8 cellular contexts compared by ENCODE assay signal in the genomic region with DNA sequence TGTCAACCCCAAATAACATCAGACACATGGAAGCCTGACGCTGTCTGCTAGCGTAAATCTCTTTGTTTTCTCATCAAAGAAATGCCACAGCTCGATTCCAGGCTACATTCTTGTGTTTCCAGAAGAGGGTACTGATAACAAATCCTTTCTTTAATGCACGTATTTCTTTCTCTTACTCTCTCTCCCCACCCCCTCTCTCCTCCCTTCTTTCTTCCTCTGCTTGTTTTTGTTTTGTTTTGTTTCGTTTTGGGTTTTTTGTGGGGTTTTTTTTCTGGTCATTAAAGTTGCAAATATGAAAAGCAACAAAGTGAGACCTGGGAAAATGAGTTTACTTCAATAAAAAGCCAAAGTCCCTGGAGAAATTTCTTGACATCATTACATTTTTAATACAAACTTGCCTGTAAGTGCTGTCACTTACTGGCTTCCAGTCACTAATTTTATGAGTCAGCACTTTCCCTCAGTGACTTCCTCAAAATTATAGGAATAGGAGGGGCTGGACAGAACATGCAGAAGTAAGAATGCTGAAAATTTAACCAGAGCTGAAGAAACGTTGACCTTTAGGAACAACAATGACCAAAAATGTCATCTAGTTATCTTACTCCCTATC.
DNase-seq lines count a peak whose midpoint lies in the region; ATAC-seq, FAIRE-seq and TF ChIP-seq lines count a peak whose summit lies in the region.

No MANE protein-coding gene starts in this region.

- no peaks in the 10 kb centered on the region for H3K4me1 ChIP-seq in right cardiac atrium (ENCODE audit: control insufficient read depth, insufficient read depth, low read length)
- peaks cover 0 to 7% of the 10 kb centered on the region in 2 donors for H3K4me1 ChIP-seq in small intestine (ENCODE audit: control insufficient read depth in 2 of 2, insufficient read depth in 1 of 2, low read depth in 1 of 2, low read length in 1 of 2)

- H3K4me1 Mint-ChIP-seq in activated T-helper 1 cell treated with anti-CD3 and anti-CD28 coated beads, Interleukin-12 subunit alpha, Interleukin-12 subunit beta, Interleukin-2, Interleukin-4 antibody, amounts not matched to agents 30 ng/mL and 10 ng/mL and 1 ng/mL, durations not matched to agents 14 hours and 24 hours and 36 hours (ENCODE audit: low read depth) = peaks cover 57% of the 10 kb centered on the region

- no peaks in the 10 kb centered on the region for H3K36me3 ChIP-seq in MG63
- H3K36me3 ChIP-seq in small intestine (ENCODE audit: control insufficient read depth in 2 of 2, insufficient read depth in 2 of 2, low read length in 2 of 2) = no peaks in the 10 kb centered on the region

- H3K4me3 Mint-ChIP-seq in activated T-helper 1 cell treated with anti-CD3 and anti-CD28 coated beads, Interleukin-12 subunit alpha, Interleukin-12 subunit beta, Interleukin-2, Interleukin-4 antibody, amounts not matched to agents 30 ng/mL and 10 ng/mL and 1 ng/mL, durations not matched to agents 14 hours and 24 hours and 36 hours = peak overlapping the region; percentile 68

- no peak for FAIRE-seq in small intestine (lab: Jason Lieb, UNC)

- H3K27ac ChIP-seq in C4-2B = no peak overlapping the region
- H3K27ac ChIP-seq in right cardiac atrium (ENCODE audit: low read length) = no peak overlapping the region
- H3K27ac ChIP-seq in small intestine (ENCODE audit: low read depth in 1 of 2, low read length in 1 of 2) = no peak overlapping the region

- ATAC-seq in GM18907 (IDR thresholded peaks at IDR 0.05; ENCODE audit: unreplicated experiment) = peak; percentile 60
- peak; percentile 35 to 73 for ATAC-seq in right cardiac atrium
- no peak for ATAC-seq in HG03469 (IDR thresholded peaks at IDR 0.05; ENCODE audit: unreplicated experiment)
- no peak for ATAC-seq in GM21717 (IDR thresholded peaks at IDR 0.05; ENCODE audit: unreplicated experiment)

- DNase-seq in MG63 = no peak
- peak; percentile 18 for DNase-seq in activated T-helper 1 cell treated with anti-CD3 and anti-CD28 coated beads, Interleukin-12 subunit alpha, Interleukin-12 subunit beta, Interleukin-2, Interleukin-4 antibody, amounts not matched to agents 30 ng/mL and 10 ng/mL and 1 ng/mL, durations not matched to agents 14 hours and 24 hours and 36 hours (ENCODE audit: low spot score)
- DNase-seq in right cardiac atrium = no peak
- DNase-seq in small intestine = peak; percentile 34

- H3K9me3 ChIP-seq in MG63 (no peaks in the 10 kb centered on the region), right cardiac atrium (ENCODE audit: control insufficient read depth, low read length) (no peaks in the 10 kb centered on the region), small intestine (ENCODE audit: control insufficient read depth, low read depth) (no peaks in the 10 kb centered on the region)

- peak overlapping the region; percentile 82 for H3K27ac Mint-ChIP-seq in activated T-helper 1 cell treated with anti-CD3 and anti-CD28 coated beads, Interleukin-12 subunit alpha, Interleukin-12 subunit beta, Interleukin-2, Interleukin-4 antibody, amounts not matched to agents 30 ng/mL and 10 ng/mL and 1 ng/mL, durations not matched to agents 14 hours and 24 hours and 36 hours

- peaks cover 28% of the 10 kb centered on the region for H3K27me3 Mint-ChIP-seq in activated T-helper 1 cell treated with anti-CD3 and anti-CD28 coated beads, Interleukin-12 subunit alpha, Interleukin-12 subunit beta, Interleukin-2, Interleukin-4 antibody, amounts not matched to agents 30 ng/mL and 10 ng/mL and 1 ng/mL, durations not matched to agents 14 hours and 24 hours and 36 hours (ENCODE audit: insufficient read depth)

- H3K9me3 Mint-ChIP-seq in activated T-helper 1 cell treated with anti-CD3 and anti-CD28 coated beads, Interleukin-12 subunit alpha, Interleukin-12 subunit beta, Interleukin-2, Interleukin-4 antibody, amounts not matched to agents 30 ng/mL and 10 ng/mL and 1 ng/mL, durations not matched to agents 14 hours and 24 hours and 36 hours = no peaks in the 10 kb centered on the region

- intact Hi-C loops in activated T-helper 1 cell treated with anti-CD3 and anti-CD28 coated beads, Interleukin-12 subunit alpha, Interleukin-12 subunit beta, Interleukin-2, Interleukin-4 antibody, amounts not matched to agents 30 ng/mL and 10 ng/mL and 1 ng/mL, durations not matched to agents 14 hours and 24 hours and 36 hours (cut with micrococcal nuclease) = loop anchor here (1.0 to 2.0 kb wide), 5 partner anchors 51 to 456 kb away; no protein-coding TSS in a partner anchor
- intact Hi-C loops in right cardiac atrium (cut with DNase I) = no loop called here

- peak; percentile 63 for TF ChIP-seq CTCF in C4-2B (conservative IDR thresholded peaks at IDR 0.05)

- no peaks in the 10 kb centered on the region for H3K36me3 Mint-ChIP-seq in activated T-helper 1 cell treated with anti-CD3 and anti-CD28 coated beads, Interleukin-12 subunit alpha, Interleukin-12 subunit beta, Interleukin-2, Interleukin-4 antibody, amounts not matched to agents 30 ng/mL and 10 ng/mL and 1 ng/mL, durations not matched to agents 14 hours and 24 hours and 36 hours (ENCODE audit: low read depth)

- peak overlapping the region; percentile 19 for H3K4me3 ChIP-seq in MG63
- peak overlapping the region; percentile 42 for H3K4me3 ChIP-seq in right cardiac atrium (ENCODE audit: low read length)
- H3K4me3 ChIP-seq in small intestine (ENCODE audit: low read depth in 1 of 2, low read length in 2 of 2) = no peak overlapping the region

- WGBS in right cardiac atrium = 13% methylated on average over 6 of the region's 6 CpGs
- 25 to 51% (median 47%) methylated on average over 6 of the region's 6 CpGs for WGBS in small intestine, 3 donors

- H3K27me3 ChIP-seq in MG63 (no peaks in the 10 kb centered on the region), right cardiac atrium (ENCODE audit: control insufficient read depth, insufficient read depth) (no peaks in the 10 kb centered on the region), small intestine (ENCODE audit: control insufficient read depth in 2 of 2, insufficient read depth in 2 of 2, low read length in 2 of 2) (no peaks in the 10 kb centered on the region)

Comparison
In these comparisons a context has a peak if more than half of its experiments do, and no peak if none do; other contexts are left out.
1. ATAC-seq: peak in GM18907 (single experiment) and right cardiac atrium (2 of 2); none in HG03469 (single experiment) and GM21717 (single experiment).
2. DNase-seq: peak in activated T-helper 1 cell treated with anti-CD3 and anti-CD28 coated beads, Interleukin-12 subunit alpha, Interleukin-12 subunit beta, Interleukin-2, Interleukin-4 antibody, amounts not matched to agents 30 ng/mL and 10 ng/mL and 1 ng/mL, durations not matched to agents 14 hours and 24 hours and 36 hours (single experiment) and small intestine (single experiment); none in MG63 (single experiment) and right cardiac atrium (0 of 3).
3. H3K4me3 ChIP-seq: peak in MG63 (single experiment) and right cardiac atrium (single experiment); none in small intestine (0 of 2).